ENCODE assay signal across 8 cellular contexts in the genomic region with DNA sequence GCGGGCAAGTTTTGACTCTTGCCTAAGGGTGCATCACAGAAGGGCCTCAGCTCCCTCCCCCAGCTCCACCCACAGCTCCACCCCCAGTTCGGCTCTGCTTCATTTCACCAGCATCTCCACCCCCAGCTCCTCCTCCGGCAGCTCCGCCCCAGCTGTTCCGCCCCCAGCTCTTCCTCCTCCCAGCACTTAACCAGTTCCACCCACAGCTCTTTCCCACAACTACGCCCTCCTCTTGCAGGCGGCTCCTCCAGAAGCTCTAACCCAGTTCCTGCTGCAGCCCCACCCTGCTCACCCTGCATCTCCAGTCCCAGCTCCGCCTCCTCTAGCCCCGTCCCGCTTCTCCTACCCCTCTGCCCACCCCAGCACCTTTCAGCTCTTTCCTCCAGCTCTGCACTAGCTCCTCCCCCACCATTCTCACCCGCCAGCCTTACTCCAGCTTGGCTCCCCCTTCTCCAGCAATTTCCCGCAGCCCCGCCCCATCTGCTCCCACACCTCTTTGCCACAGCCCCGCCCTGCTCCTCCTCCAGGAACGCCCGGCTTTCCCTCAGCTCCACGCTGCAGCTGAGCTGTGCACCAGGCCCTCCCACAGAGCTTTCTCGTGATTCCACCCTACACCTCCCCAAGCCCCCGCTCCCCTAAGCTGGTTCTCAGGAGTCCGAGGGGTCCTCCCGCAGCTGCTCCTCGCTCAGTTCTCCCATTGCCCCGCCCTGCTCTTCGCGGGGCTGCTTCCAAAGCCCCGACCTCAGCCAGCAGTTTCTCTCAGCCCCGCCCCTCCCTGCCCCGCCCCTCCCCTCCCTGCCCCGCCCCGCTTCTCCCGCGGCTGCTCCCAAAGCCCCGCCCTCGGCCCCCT. TPM values are rescaled to one million over a fixed set of nuclear protein-coding genes. Genes with fewer than 3 reads are reported as not detected.
DNase-seq lines count a peak whose midpoint lies in the region; ATAC-seq and TF ChIP-seq lines count a peak whose summit lies in the region.

No MANE protein-coding gene starts in this region.

- no peaks in the 10 kb centered on the region for H3K27me3 Mint-ChIP-seq in chondrocyte (ENCODE audit: low read depth)

- H3K36me3 Mint-ChIP-seq in chondrocyte (ENCODE audit: low read depth): no peaks in the 10 kb centered on the region

- peak overlapping the region; percentile 75 for H3K27ac ChIP-seq in layer of hippocampus (ENCODE audit: low read depth, low read length)

- ATAC-seq in HG03378 (IDR thresholded peaks at IDR 0.05; ENCODE audit: unreplicated experiment): peak; percentile 45

- H3K27ac Mint-ChIP-seq in chondrocyte (ENCODE audit: unreplicated experiment): peak overlapping the region; percentile 92

- DNase-seq in AG10803 (ENCODE audit: low read depth) (peak; percentile 94), NCI-H510A (lab: John Stamatoyannopoulos, UW) (peak; percentile 86), chondrocyte (ENCODE audit: low spot score) (peak; percentile 97)
- peak; percentile 61 to 64 for DNase-seq in activated CD4-positive, alpha-beta T cell treated with anti-CD3 and anti-CD28 coated beads for 24 hours (ENCODE audit: low read depth in 2 of 2)
- peak; percentile 65 to 79 for DNase-seq in stimulated activated CD4-positive, alpha-beta T cell treated with anti-CD3 and anti-CD28 coated beads, Interleukin-1b, Interleukin-23, amount 100 ng/mL, for 4 hours (ENCODE audit: low read depth in 2 of 2)

- TF ChIP-seq POLR2A in GM19099 (IDR thresholded peaks at IDR 0.05; ENCODE audit: extremely low read depth, insufficient read length, low read depth): peak; percentile 23

- H3K4me1 Mint-ChIP-seq in chondrocyte (ENCODE audit: low read depth): peaks cover 4% of the 10 kb centered on the region

- H3K9me3 Mint-ChIP-seq in chondrocyte (ENCODE audit: low read depth): no peaks in the 10 kb centered on the region

- H3K27me3 ChIP-seq in layer of hippocampus (ENCODE audit: control insufficient read depth, insufficient read depth, low read length): no peaks in the 10 kb centered on the region

- no peak for TF ChIP-seq CTCF in AG10803 (conservative IDR thresholded peaks at IDR 0.05; ENCODE audit: low read length)
- TF ChIP-seq CTCF in chondrocyte (IDR thresholded peaks at IDR 0.05): no peak

- peak overlapping the region; percentile 87 for H3K4me3 Mint-ChIP-seq in chondrocyte (ENCODE audit: unreplicated experiment)

- H3K4me3 ChIP-seq in AG10803 (ENCODE audit: low read length): peak overlapping the region; percentile 66

RNA-seq across cellular contexts. Expression of a gene that starts 1.3 kb away (rescaled TPM):
- 14.7 to 18.9 TPM (median 17.8 TPM) in 3 replicates for total RNA-seq in chondrocyte

RNA-seq across cellular contexts. Expression of a gene that starts 10.2 kb away (rescaled TPM):
- total RNA-seq in chondrocyte: not detected in 3 replicates

RNA-seq across cellular contexts. Expression of a gene that starts 34.4 kb away (rescaled TPM):
- 93.5 to 98.5 TPM (median 94.1 TPM) in 3 replicates for total RNA-seq in chondrocyte

RNA-seq across cellular contexts. Expression of a gene that starts 47.8 kb away (rescaled TPM):
- not detected in 3 replicates for total RNA-seq in chondrocyte

RNA-seq across cellular contexts. Expression of a gene that starts 55.6 kb away (rescaled TPM):
- total RNA-seq in chondrocyte: not detected in 3 replicates

Comparison
In these comparisons a context has a peak if more than half of its experiments do, and no peak if none do; other contexts are left out.
1. Peak in every context shown above with its lines: DNase-seq, ATAC-seq, H3K4me3 ChIP-seq and H3K27ac ChIP-seq.